ENCODE assay signal across 8 cellular contexts in the genomic region with DNA sequence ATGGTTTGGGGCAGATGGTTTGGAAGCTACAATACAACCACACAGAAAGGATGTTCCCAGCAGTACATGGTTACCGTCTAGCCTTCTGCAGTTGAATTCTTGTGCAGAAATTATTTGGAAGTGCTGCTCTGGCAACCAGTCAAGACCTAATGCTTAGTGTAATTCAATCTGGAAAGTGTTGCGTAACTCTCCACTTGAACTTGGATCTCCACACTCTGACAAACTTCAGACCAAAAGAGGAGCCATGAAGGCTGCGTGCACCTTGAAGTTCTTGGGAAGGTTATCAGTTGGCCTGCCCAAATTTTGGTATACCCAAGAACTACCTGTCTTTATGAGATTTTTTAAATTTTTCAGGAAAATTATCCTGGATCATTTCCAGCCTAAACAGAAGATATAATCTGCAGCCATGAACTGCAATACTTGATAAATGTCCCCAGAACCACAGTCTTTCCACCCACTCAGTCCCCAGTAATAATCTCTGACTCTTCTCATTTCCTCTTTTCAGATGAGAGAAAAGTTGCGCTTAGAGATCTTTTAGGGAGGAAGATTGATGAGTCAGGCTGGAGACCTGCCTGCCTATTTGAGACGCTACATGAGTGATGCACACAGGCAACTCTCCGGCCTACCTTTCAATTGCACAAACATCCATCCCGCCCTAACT.
DNase-seq lines count a peak whose midpoint lies in the region; ATAC-seq, FAIRE-seq and TF ChIP-seq lines count a peak whose summit lies in the region.

No MANE protein-coding gene starts in this region.

- peak; percentile 99 for ATAC-seq in HG02885 (IDR thresholded peaks at IDR 0.05; ENCODE audit: poor library complexity, unreplicated experiment)

- H3K79me2 ChIP-seq in hepatocyte, result no peaks in the 10 kb centered on the region

- no peaks in the 10 kb centered on the region for H3K9me2 ChIP-seq in hepatocyte (replicated peaks; ENCODE audit: insufficient read depth)

- no peaks in the 10 kb centered on the region for H3K27me3 ChIP-seq in hepatocyte

- WGBS in hepatocyte (ENCODE audit: low lambda C conversion rate, missing lambda C conversion rate), result 71% methylated on average over 7 of the region's 7 CpGs

- H3K36me3 ChIP-seq in hepatocyte (replicated peaks; ENCODE audit: insufficient read depth, low read depth), result no peaks in the 10 kb centered on the region

- H3K4me2 ChIP-seq in hepatocyte, result no peak overlapping the region

- no peaks in the 10 kb centered on the region for H4K20me1 ChIP-seq in hepatocyte (ENCODE audit: insufficient read depth, poor library complexity, severe bottlenecking)

- FAIRE-seq in GM18507 (lab: Jason Lieb, UNC), result peak; percentile 45

- peaks cover 6% of the 10 kb centered on the region for H3K4me1 ChIP-seq in hepatocyte (ENCODE audit: insufficient read depth)

- no peaks in the 10 kb centered on the region for H3K9me3 ChIP-seq in hepatocyte (ENCODE audit: low read depth)

- no peak for TF ChIP-seq CTCF in hepatocyte (IDR thresholded peaks at IDR 0.05; ENCODE audit: poor library complexity)

- no peak for DNase-seq in GM18507 (ENCODE audit: extremely low spot score, insufficient read length, low read depth)
- DNase-seq in RPMI7951 (ENCODE audit: low read depth), result peak; percentile 32
- peak; percentile 79 for DNase-seq in hepatocyte (ENCODE audit: low spot score)
- DNase-seq in activated CD4-positive, alpha-beta T cell treated with anti-CD3 and anti-CD28 coated beads for 1 hour, result no peak
- no peak for DNase-seq in NCI-H1417 treated with DMSO at 0.1 percent for 48 hours (lab: John Stamatoyannopoulos, UW)
- DNase-seq in COLO829 (ENCODE audit: low spot score), result no peak
- no peak for DNase-seq in superior temporal gyrus (ENCODE audit: extremely low spot score)

- no peak overlapping the region for H2AFZ ChIP-seq in hepatocyte

- peak overlapping the region; percentile 14 for H3K27ac ChIP-seq in hepatocyte

- no peak overlapping the region for H3K4me3 ChIP-seq in hepatocyte

Comparison
In these comparisons a context has a peak if more than half of its experiments do, and no peak if none do; other contexts are left out.
1. DNase-seq: peak in RPMI7951 (single experiment) and hepatocyte (single experiment); none in GM18507 (single experiment), activated CD4-positive, alpha-beta T cell treated with anti-CD3 and anti-CD28 coated beads for 1 hour (single experiment), NCI-H1417 treated with DMSO at 0.1 percent for 48 hours (single experiment), COLO829 (single experiment) and superior temporal gyrus (single experiment).